Comparison of ENCODE assay signal across 9 cellular contexts in genomic region chr11:66318576-66318970, GRCh38. TPM values are rescaled to one million over a fixed set of nuclear protein-coding genes. Genes with fewer than 3 reads are reported as not detected.
A peak's percentile ranks its signal among the peaks of the same experiment; 100 is the strongest.
DNase-seq lines count a peak whose midpoint lies in the region; ATAC-seq and TF ChIP-seq lines count a peak whose summit lies in the region.
"Had no signal": no experiment of that assay in that cellular context is flagged by ENCODE, and none has a peak within 500 bp of the region (broad histone marks: within the 10 kb centered on the region; RNA-seq: fewer than 3 reads in every experiment).

No MANE protein-coding gene starts in this region.

- H3K4me1 Mint-ChIP-seq in IgD-negative memory B cell (peaks cover 11 to 27% (median 17%) of the 10 kb centered on the region in 3 donors), nephron progenitor cell (peaks cover 76% of the 10 kb centered on the region)

- H3K27ac Mint-ChIP-seq in IgD-negative memory B cell: peak overlapping the region; percentile 80 to 95 (median 95)
- H3K27ac Mint-ChIP-seq in nephron progenitor cell: peak overlapping the region; percentile 87

- no peak for TF ChIP-seq CTCF in nephron progenitor cell (IDR thresholded peaks at IDR 0.05)

- no peak for ATAC-seq in HG03280 (IDR thresholded peaks at IDR 0.05; ENCODE audit: unreplicated experiment)
- ATAC-seq in GM18861 (IDR thresholded peaks at IDR 0.05; ENCODE audit: unreplicated experiment): no peak

- H3K36me3 Mint-ChIP-seq in IgD-negative memory B cell (no peaks in the 10 kb centered on the region), nephron progenitor cell (ENCODE audit: low read depth) (no peaks in the 10 kb centered on the region)

- no peaks in the 10 kb centered on the region for H3K27me3 Mint-ChIP-seq in IgD-negative memory B cell
- no peaks in the 10 kb centered on the region for H3K27me3 Mint-ChIP-seq in nephron progenitor cell (ENCODE audit: low read depth, poor library complexity)

- DNase-seq in AG08395 (ENCODE audit: low spot score) (peak; percentile 18), nephron progenitor cell (no peak), NCI-H345 treated with DMSO at 0.1 percent for 48 hours (lab: John Stamatoyannopoulos, UW; ENCODE audit: unreplicated experiment) (no peak), iPS-NIHi11 (ENCODE audit: low spot score) (no peak)
- DNase-seq: DMS153 had no signal

- H3K4me3 Mint-ChIP-seq in IgD-negative memory B cell (peak overlapping the region in 3 of 4 donors; percentile 10 to 88 (median 63)), nephron progenitor cell (peak overlapping the region; percentile 21)

- peak overlapping the region; percentile 14 for H3K27ac ChIP-seq in cingulate gyrus (ENCODE audit: low read depth, low read length)

- no peaks in the 10 kb centered on the region for H3K9me3 Mint-ChIP-seq in IgD-negative memory B cell
- peaks cover 16% of the 10 kb centered on the region for H3K9me3 Mint-ChIP-seq in nephron progenitor cell

RNA-seq across cellular contexts. Expression of gene CD248, which starts 1.7 kb away (rescaled TPM):
- polyA plus RNA-seq in IgD-negative memory B cell: 0.19 TPM

RNA-seq across cellular contexts. Expression of gene RIN1, which starts 17.7 kb away (rescaled TPM):
- 0.28 TPM for polyA plus RNA-seq in IgD-negative memory B cell

RNA-seq across cellular contexts. Expression of gene BRMS1, which starts 26.3 kb away (rescaled TPM):
- 80.6 TPM for polyA plus RNA-seq in IgD-negative memory B cell

RNA-seq across cellular contexts. Expression of gene TMEM151A, which starts 26.9 kb away (rescaled TPM):
- polyA plus RNA-seq in IgD-negative memory B cell: not detected

RNA-seq across cellular contexts. Expression of gene B4GAT1, which starts 28.9 kb away (rescaled TPM):
- 6.1 TPM for polyA plus RNA-seq in IgD-negative memory B cell
